13 cellular contexts compared by ENCODE assay signal in the genomic region with DNA sequence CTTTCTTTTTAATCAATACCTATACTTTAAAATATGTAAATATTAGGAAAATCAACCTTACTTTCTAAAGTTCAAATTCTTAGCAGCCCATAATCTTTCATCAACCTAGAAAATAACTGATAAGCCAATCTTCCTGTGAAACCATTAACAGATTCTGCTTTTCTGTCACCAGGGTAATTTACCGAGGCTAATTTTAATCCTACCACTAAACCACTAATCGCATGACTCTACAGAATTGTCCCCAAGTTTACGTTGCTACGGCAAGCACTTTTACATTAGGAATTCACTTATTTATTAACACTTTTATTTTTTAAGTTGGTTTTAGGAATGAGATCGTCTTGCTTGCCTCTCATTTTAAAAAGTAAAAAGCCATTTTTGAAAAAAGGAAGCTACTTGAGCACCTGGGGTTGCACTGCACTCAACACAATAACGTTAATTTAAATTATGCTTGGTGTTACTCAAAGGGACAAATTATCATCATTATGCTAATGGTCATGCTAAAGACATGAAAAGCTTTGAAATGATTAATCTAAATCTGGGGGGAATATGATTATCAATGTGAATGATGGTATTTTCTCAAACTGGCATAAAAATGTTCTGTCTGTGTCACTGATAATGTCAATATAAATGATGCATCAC. TPM values are rescaled to one million over a fixed set of nuclear protein-coding genes. Genes with fewer than 3 reads are reported as not detected.
A peak's percentile ranks its signal among the peaks of the same experiment; 100 is the strongest.
DNase-seq lines count a peak whose midpoint lies in the region; ATAC-seq, FAIRE-seq and TF ChIP-seq lines count a peak whose summit lies in the region.
"Had no signal": no experiment of that assay in that cellular context is flagged by ENCODE, and none has a peak within 500 bp of the region (broad histone marks: within the 10 kb centered on the region; RNA-seq: fewer than 3 reads in every experiment).

No MANE protein-coding gene starts in this region.

- TF ChIP-seq CTCF in WTC11 (IDR thresholded peaks at IDR 0.05): no peak
- no peak for TF ChIP-seq CTCF in CD8-positive, alpha-beta T cell (IDR thresholded peaks at IDR 0.05)
- no peak for TF ChIP-seq CTCF in sigmoid colon (IDR thresholded peaks at IDR 0.05)

- no peaks in the 10 kb centered on the region for H3K36me3 Mint-ChIP-seq in WTC11
- peaks cover 10% of the 10 kb centered on the region for H3K36me3 Mint-ChIP-seq in CD8-positive, alpha-beta T cell

- H3K36me3 ChIP-seq in CD8-positive, alpha-beta T cell (ENCODE audit: insufficient read depth, low read length): no peaks in the 10 kb centered on the region
- H3K36me3 ChIP-seq in sigmoid colon: no peaks in the 10 kb centered on the region
- H3K36me3 ChIP-seq: gastroesophageal sphincter, upper lobe of right lung had no signal

- H3K4me3 Mint-ChIP-seq in WTC11: no peak overlapping the region
- no peak overlapping the region for H3K4me3 Mint-ChIP-seq in CD8-positive, alpha-beta T cell
- H3K4me3 Mint-ChIP-seq in stimulated activated naive CD8-positive, alpha-beta T cell treated with anti-CD3 and anti-CD28 coated beads, Interleukin-15, amount 100 ng/mL, for 72 hours: no peak overlapping the region

- no peak for TF ChIP-seq POLR2A in GM12892 (IDR thresholded peaks at IDR 0.05; ENCODE audit: low read depth, low read length)
- TF ChIP-seq POLR2A in sigmoid colon (IDR thresholded peaks at IDR 0.05): no peak

- H3K4me3 ChIP-seq in CD8-positive, alpha-beta T cell (ENCODE audit: low read depth, low read length): no peak overlapping the region
- no peak overlapping the region for H3K4me3 ChIP-seq in sigmoid colon
- H3K4me3 ChIP-seq: gastroesophageal sphincter, spleen, upper lobe of right lung had no signal

- DNase-seq in GM12892 (ENCODE audit: insufficient read length): no peak
- DNase-seq in WTC11 (ENCODE audit: low spot score): no peak
- no peak for DNase-seq in NCI-H524 (lab: John Stamatoyannopoulos, UW)
- DNase-seq in CD8-positive, alpha-beta T cell: no peak
- DNase-seq in sigmoid colon: no peak
- DNase-seq in stimulated activated naive CD8-positive, alpha-beta T cell treated with anti-CD3 and anti-CD28 coated beads, Interleukin-15, amount 100 ng/mL, for 72 hours: no peak
- DNase-seq: anterior cingulate cortex; effector CD4-positive, alpha-beta T cell; spleen; upper lobe of right lung had no signal

- H3K9me3 ChIP-seq in CD8-positive, alpha-beta T cell (ENCODE audit: low read length): no peaks in the 10 kb centered on the region
- H3K9me3 ChIP-seq in sigmoid colon: no peaks in the 10 kb centered on the region
- H3K9me3 ChIP-seq: gastroesophageal sphincter, spleen, upper lobe of right lung had no signal

- peaks cover 77% of the 10 kb centered on the region for H3K4me1 Mint-ChIP-seq in WTC11
- H3K4me1 Mint-ChIP-seq in CD8-positive, alpha-beta T cell (ENCODE audit: low read depth): peaks cover 7% of the 10 kb centered on the region
- peaks cover 27% of the 10 kb centered on the region for H3K4me1 Mint-ChIP-seq in stimulated activated naive CD8-positive, alpha-beta T cell treated with anti-CD3 and anti-CD28 coated beads, Interleukin-15, amount 100 ng/mL, for 72 hours

- peaks cover 18% of the 10 kb centered on the region for H3K27me3 Mint-ChIP-seq in WTC11 (ENCODE audit: low read depth)
- H3K27me3 Mint-ChIP-seq in CD8-positive, alpha-beta T cell (ENCODE audit: low read depth): peaks cover 8% of the 10 kb centered on the region
- no peaks in the 10 kb centered on the region for H3K27me3 Mint-ChIP-seq in stimulated activated naive CD8-positive, alpha-beta T cell treated with anti-CD3 and anti-CD28 coated beads, Interleukin-15, amount 100 ng/mL, for 72 hours

- peaks cover 5% of the 10 kb centered on the region for H3K4me1 ChIP-seq in CD8-positive, alpha-beta T cell (ENCODE audit: insufficient read depth, low read length)
- H3K4me1 ChIP-seq in sigmoid colon: peaks cover 0 to 44% (median 23%) of the 10 kb centered on the region in 4 donors
- H3K4me1 ChIP-seq: upper lobe of right lung had no signal

- peak in 1 of 4 donors; percentile 2 for TF ChIP-seq EP300 in sigmoid colon (IDR thresholded peaks at IDR 0.05)

- WGBS in sigmoid colon, 2 donors: 54 to 86% methylated on average over 6 of the region's 6 CpGs

- CTCF ChIA-PET in WTC11 (lab: Charles Lee): no interaction called here
- CTCF ChIA-PET in CD8-positive, alpha-beta T cell (lab: Charles Lee): interaction anchor here (0.6 kb wide), 1 partner anchor 11 kb away, joined by 3 read pairs; no protein-coding TSS in a partner anchor

- intact Hi-C loops in CD8-positive, alpha-beta T cell (cut with DNase I, micrococcal nuclease): no loop called here
- intact Hi-C loops in sigmoid colon (cut with DNase I): no loop called here

- ATAC-seq in GM21529 (IDR thresholded peaks at IDR 0.05; ENCODE audit: unreplicated experiment) (peak; percentile 55), HG03196 (IDR thresholded peaks at IDR 0.05; ENCODE audit: unreplicated experiment) (peak; percentile 45), WTC11 (no peak)
- no peak for ATAC-seq in CD8-positive, alpha-beta T cell
- no peak for ATAC-seq in stimulated activated naive CD8-positive, alpha-beta T cell treated with anti-CD3 and anti-CD28 coated beads, Interleukin-15, amount 100 ng/mL, for 72 hours
- ATAC-seq: gastroesophageal sphincter, upper lobe of right lung had no signal

- H3K27me3 ChIP-seq in CD8-positive, alpha-beta T cell (ENCODE audit: insufficient read depth, low read length): no peaks in the 10 kb centered on the region
- no peaks in the 10 kb centered on the region for H3K27me3 ChIP-seq in sigmoid colon
- H3K27me3 ChIP-seq: gastroesophageal sphincter, spleen, upper lobe of right lung had no signal

- peak overlapping the region; percentile 75; the same call in 1 of the 2 replicates for H3K27ac Mint-ChIP-seq in WTC11
- H3K27ac Mint-ChIP-seq in CD8-positive, alpha-beta T cell: no peak overlapping the region
- no peak overlapping the region for H3K27ac Mint-ChIP-seq in stimulated activated naive CD8-positive, alpha-beta T cell treated with anti-CD3 and anti-CD28 coated beads, Interleukin-15, amount 100 ng/mL, for 72 hours

- H3K9me3 Mint-ChIP-seq in WTC11: no peaks in the 10 kb centered on the region
- no peaks in the 10 kb centered on the region for H3K9me3 Mint-ChIP-seq in CD8-positive, alpha-beta T cell
- no peaks in the 10 kb centered on the region for H3K9me3 Mint-ChIP-seq in stimulated activated naive CD8-positive, alpha-beta T cell treated with anti-CD3 and anti-CD28 coated beads, Interleukin-15, amount 100 ng/mL, for 72 hours

- POLR2A ChIA-PET in WTC11 (lab: Charles Lee): no interaction called here
- POLR2A ChIA-PET in CD8-positive, alpha-beta T cell (lab: Charles Lee): no interaction called here

- peak; percentile 14 for FAIRE-seq in GM12892 (lab: Jason Lieb, UNC)

- H3K27ac ChIP-seq in CD8-positive, alpha-beta T cell (ENCODE audit: low read depth, low read length): no peak overlapping the region
- H3K27ac ChIP-seq in sigmoid colon: no peak overlapping the region
- H3K27ac ChIP-seq: gastroesophageal sphincter, upper lobe of right lung had no signal

TF ChIP-seq in WTC11, 78 proteins besides CTCF, POLR2A, EP300 and RAD21 (continues in another document):
- TF ChIP-seq ZNF138 (CRISPR knock-in tag; conservative IDR thresholded peaks at IDR 0.05) (no peak), FOXK1 (CRISPR knock-in tag; IDR thresholded peaks at IDR 0.05) (no peak), CREM (CRISPR knock-in tag; IDR thresholded peaks at IDR 0.05) (no peak), IRF2 (CRISPR knock-in tag; IDR thresholded peaks at IDR 0.05; ENCODE audit: borderline replicate concordance, low read depth) (no peak), CBFB (CRISPR knock-in tag; IDR thresholded peaks at IDR 0.05; ENCODE audit: low read depth) (no peak), FOXJ3 (CRISPR knock-in tag; IDR thresholded peaks at IDR 0.05; ENCODE audit: borderline replicate concordance) (no peak), ZNF671 (CRISPR knock-in tag; IDR thresholded peaks at IDR 0.05) (no peak), RELA (CRISPR knock-in tag; IDR thresholded peaks at IDR 0.05; ENCODE audit: borderline replicate concordance) (no peak), TCF7 (CRISPR knock-in tag; IDR thresholded peaks at IDR 0.05; ENCODE audit: low read depth) (no peak), TP53 (CRISPR knock-in tag; IDR thresholded peaks at IDR 0.05) (no peak), RORB (CRISPR knock-in tag; IDR thresholded peaks at IDR 0.05) (no peak)
- TF ChIP-seq, protein P1, sequence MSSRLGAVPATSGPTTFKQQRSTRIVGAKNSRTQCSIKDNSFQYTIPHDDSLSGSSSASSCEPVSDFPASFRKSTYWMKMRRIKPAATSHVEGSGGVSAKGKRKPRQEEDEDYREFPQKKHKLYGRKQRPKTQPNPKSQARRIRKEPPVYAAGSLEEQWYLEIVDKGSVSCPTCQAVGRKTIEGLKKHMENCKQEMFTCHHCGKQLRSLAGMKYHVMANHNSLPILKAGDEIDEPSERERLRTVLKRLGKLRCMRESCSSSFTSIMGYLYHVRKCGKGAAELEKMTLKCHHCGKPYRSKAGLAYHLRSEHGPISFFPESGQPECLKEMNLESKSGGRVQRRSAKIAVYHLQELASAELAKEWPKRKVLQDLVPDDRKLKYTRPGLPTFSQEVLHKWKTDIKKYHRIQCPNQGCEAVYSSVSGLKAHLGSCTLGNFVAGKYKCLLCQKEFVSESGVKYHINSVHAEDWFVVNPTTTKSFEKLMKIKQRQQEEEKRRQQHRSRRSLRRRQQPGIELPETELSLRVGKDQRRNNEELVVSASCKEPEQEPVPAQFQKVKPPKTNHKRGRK (CRISPR knock-in tag; IDR thresholded peaks at IDR 0.05; ENCODE audit: borderline replicate concordance): no peak
- TF ChIP-seq, protein P2, sequence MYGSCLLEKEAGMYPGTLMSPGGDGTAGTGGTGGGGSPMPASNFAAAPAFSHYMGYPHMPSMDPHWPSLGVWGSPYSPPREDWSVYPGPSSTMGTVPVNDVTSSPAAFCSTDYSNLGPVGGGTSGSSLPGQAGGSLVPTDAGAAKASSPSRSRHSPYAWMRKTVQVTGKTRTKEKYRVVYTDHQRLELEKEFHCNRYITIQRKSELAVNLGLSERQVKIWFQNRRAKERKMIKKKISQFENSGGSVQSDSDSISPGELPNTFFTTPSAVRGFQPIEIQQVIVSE (CRISPR knock-in tag; IDR thresholded peaks at IDR 0.05; ENCODE audit: borderline replicate concordance): no peak
- TF ChIP-seq, protein P3, sequence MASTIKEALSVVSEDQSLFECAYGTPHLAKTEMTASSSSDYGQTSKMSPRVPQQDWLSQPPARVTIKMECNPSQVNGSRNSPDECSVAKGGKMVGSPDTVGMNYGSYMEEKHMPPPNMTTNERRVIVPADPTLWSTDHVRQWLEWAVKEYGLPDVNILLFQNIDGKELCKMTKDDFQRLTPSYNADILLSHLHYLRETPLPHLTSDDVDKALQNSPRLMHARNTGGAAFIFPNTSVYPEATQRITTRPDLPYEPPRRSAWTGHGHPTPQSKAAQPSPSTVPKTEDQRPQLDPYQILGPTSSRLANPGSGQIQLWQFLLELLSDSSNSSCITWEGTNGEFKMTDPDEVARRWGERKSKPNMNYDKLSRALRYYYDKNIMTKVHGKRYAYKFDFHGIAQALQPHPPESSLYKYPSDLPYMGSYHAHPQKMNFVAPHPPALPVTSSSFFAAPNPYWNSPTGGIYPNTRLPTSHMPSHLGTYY (CRISPR knock-in tag; IDR thresholded peaks at IDR 0.05): no peak

RNA-seq across cellular contexts. Expression of a gene that starts 10.2 kb away (rescaled TPM):
- polyA plus RNA-seq in GM12892 (2012; ENCODE audit: missing spikeins): 2.5 TPM
- total RNA-seq in WTC11 (2021) (47.3 to 58.6 TPM (median 50.1 TPM) in 3 replicates), sigmoid colon (10 to 100 TPM; 24.3 to 29.9 (median 26.9) TPM)
- total RNA-seq in CD8-positive, alpha-beta T cell: 10 to 100 TPM; 19.5 to 19.6 TPM
- 1 to 10 TPM; 2.1 to 6.1 (median 2.4) TPM for polyA plus RNA-seq in sigmoid colon

Comparison
In these comparisons a context has a peak if more than half of its experiments do, and no peak if none do; other contexts are left out.
1. ATAC-seq: peak in GM21529 (single experiment) and HG03196 (single experiment); none in WTC11 (single experiment), CD8-positive, alpha-beta T cell (single experiment) and stimulated activated naive CD8-positive, alpha-beta T cell treated with anti-CD3 and anti-CD28 coated beads, Interleukin-15, amount 100 ng/mL, for 72 hours (single experiment).